In the genomic region with DNA sequence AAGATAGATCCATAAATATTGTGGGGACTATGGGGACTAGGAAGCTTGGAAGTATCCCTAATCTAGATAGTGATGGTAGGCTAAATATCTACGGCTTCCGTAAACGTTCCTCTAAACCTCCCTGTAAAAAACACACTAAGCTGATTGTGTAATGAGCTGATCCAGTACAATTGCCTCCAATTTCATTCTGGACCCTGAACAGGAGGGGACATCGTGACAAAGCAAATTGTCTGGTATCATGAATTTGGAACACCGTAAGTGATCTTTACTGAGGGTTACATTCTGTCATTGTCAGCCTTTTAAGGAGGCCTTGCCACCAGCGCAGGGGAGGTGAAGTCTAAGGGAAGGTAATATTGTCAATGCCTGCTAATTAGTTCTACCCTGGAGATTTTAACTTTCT, we compare ENCODE assay signal across 9 cellular contexts. TPM values are rescaled to one million over a fixed set of nuclear protein-coding genes. Genes with fewer than 3 reads are reported as not detected.
DNase-seq lines count a peak whose midpoint lies in the region; ATAC-seq and TF ChIP-seq lines count a peak whose summit lies in the region.
"Had no signal": no experiment of that assay in that cellular context is flagged by ENCODE, and none has a peak within 500 bp of the region (broad histone marks: within the 10 kb centered on the region; RNA-seq: fewer than 3 reads in every experiment).

No MANE protein-coding gene starts in this region.

- peaks cover 52% of the 10 kb centered on the region for H3K79me2 ChIP-seq in mammary epithelial cell (ENCODE audit: insufficient read depth, low read length)

- H3K9ac ChIP-seq in mammary epithelial cell (ENCODE audit: insufficient read depth, low read length) = peak overlapping the region; percentile 98

- peak overlapping the region; percentile 88 for H2AFZ ChIP-seq in mammary epithelial cell (ENCODE audit: low read depth, low read length)

- ATAC-seq in left colon (peak; percentile 50), HG02798 (IDR thresholded peaks at IDR 0.05; ENCODE audit: poor library complexity, unreplicated experiment) (no peak)

- peaks cover 4% of the 10 kb centered on the region for H4K20me1 ChIP-seq in mammary epithelial cell (ENCODE audit: insufficient read depth, low read length)

- peak overlapping the region; percentile 72 for H3K4me2 ChIP-seq in mammary epithelial cell (ENCODE audit: insufficient read depth, low read depth, low read length)

- DNase-seq in MG63 (no peak), mammary epithelial cell (no peak), left colon (no peak), suprapubic skin (ENCODE audit: low spot score in 2 of 2) (no peak), pons (ENCODE audit: low spot score) (no peak), AG08395 (ENCODE audit: low spot score) (no peak)
- DNase-seq: activated B cell treated with CpG ODN at 0.5 μM for 24 hours; stimulated activated CD4-positive, alpha-beta T cell treated with anti-CD3 and anti-CD28 coated beads, Interleukin-4, amount 100 ng/mL, for 4 hours had no signal

- no TSS peak for BruUV-seq in mammary epithelial cell (replicated peaks; lab: Mats Ljungman, UMichigan)

- no peak for TF ChIP-seq POLR2A in suprapubic skin (IDR thresholded peaks at IDR 0.05)

- peak overlapping the region; percentile 91 for H3K27ac ChIP-seq in mammary epithelial cell (ENCODE audit: insufficient read depth, low read depth, low read length)
- H3K27ac ChIP-seq in suprapubic skin = peak overlapping the region; percentile 90

- TF ChIP-seq CTCF in mammary epithelial cell (conservative IDR thresholded peaks at IDR 0.05 in 1 of 2, IDR thresholded peaks at IDR 0.05 in 1 of 2; ENCODE audit: extremely low read depth in 1 of 2, insufficient read depth in 1 of 2, low read depth in 1 of 2, low read length in 2 of 2) = no peak
- no peak for TF ChIP-seq CTCF in suprapubic skin (IDR thresholded peaks at IDR 0.05)

- H3K27me3 ChIP-seq in MG63 = no peaks in the 10 kb centered on the region
- H3K27me3 ChIP-seq in mammary epithelial cell (ENCODE audit: insufficient read depth, low read length) = no peaks in the 10 kb centered on the region
- no peaks in the 10 kb centered on the region for H3K27me3 ChIP-seq in suprapubic skin

- intact Hi-C loops in mammary epithelial cell (cut with micrococcal nuclease) (no loop called here), left colon (cut with DNase I, micrococcal nuclease) (no loop called here)

- dilution Hi-C loops in mammary epithelial cell (cut with HindIII; ENCODE audit: low sequenced_read_pairs) = no loop called here

- in situ Hi-C loops in mammary epithelial cell (cut with MboI; ENCODE audit: low sequenced_read_pairs in 2 of 2) = no loop called here

- no peak for TF ChIP-seq EP300 in suprapubic skin (IDR thresholded peaks at IDR 0.05)

- no peaks in the 10 kb centered on the region; the same call in 1 of the 2 replicates for H3K9me3 ChIP-seq in MG63
- no peaks in the 10 kb centered on the region for H3K9me3 ChIP-seq in mammary epithelial cell (replicated peaks; ENCODE audit: insufficient read depth, low read length)
- H3K9me3 ChIP-seq in suprapubic skin = no peaks in the 10 kb centered on the region

- WGBS in mammary epithelial cell (ENCODE audit: low coverage, missing lambda C conversion rate) = 73% methylated on average over 6 of the region's 6 CpGs
- WGBS in suprapubic skin = 57% methylated on average over 6 of the region's 6 CpGs

- peaks cover 24% of the 10 kb centered on the region for H3K4me1 ChIP-seq in mammary epithelial cell (ENCODE audit: insufficient read depth, low read length)
- peaks cover 13% of the 10 kb centered on the region for H3K4me1 ChIP-seq in suprapubic skin

- CTCF ChIA-PET in mammary epithelial cell (lab: Charles Lee; ENCODE audit: low non-redundant PET) = no interaction called here

- peaks cover 2% of the 10 kb centered on the region; the same call in 1 of the 2 replicates for H3K36me3 ChIP-seq in MG63
- no peaks in the 10 kb centered on the region for H3K36me3 ChIP-seq in mammary epithelial cell (ENCODE audit: insufficient read depth, low read length)
- no peaks in the 10 kb centered on the region for H3K36me3 ChIP-seq in suprapubic skin

- H3K4me3 ChIP-seq in MG63 = peak overlapping the region; percentile 47
- H3K4me3 ChIP-seq in mammary epithelial cell (replicated peaks in 1 of 3; ENCODE audit: insufficient read depth in 1 of 3, low read depth in 2 of 3, low read length in 3 of 3) = peak overlapping the region; percentile 72 to 96 (median 93)
- peak overlapping the region; percentile 43 for H3K4me3 ChIP-seq in suprapubic skin

RNA-seq across cellular contexts. Expression of a gene that starts 0.5 kb away (rescaled TPM):
- total RNA-seq in MG63 (2014; rRNA removed; shearing (Covaris generic); ENCODE audit: low replicate concordance) = 99.0 and 196 TPM in 2 replicates
- total RNA-seq in mammary epithelial cell = 100 to 1,000 TPM; 147 to 347 TPM
- polyA plus RNA-seq in mammary epithelial cell = 614 TPM
- polyA minus RNA-seq in mammary epithelial cell = 669 TPM
- total RNA-seq in left colon = 100 to 1,000 TPM; 333 to 354 TPM
- 100 to 1,000 TPM in 1 of 4 donors, 10 to 100 TPM in 3; 72.8 to 107 (median 84.7) TPM for total RNA-seq in suprapubic skin
- total RNA-seq: activated B cell treated with CpG ODN at 0.5 μM for 24 hours had no signal

Comparison
In these comparisons a context has a peak if more than half of its experiments do, and no peak if none do; other contexts are left out.
1. H3K4me3 ChIP-seq: peak in every context shown above with its lines; median percentile 93 in mammary epithelial cell; 47 in MG63; 43 in suprapubic skin.